Comparison of ENCODE assay signal across 8 cellular contexts in the genomic region with DNA sequence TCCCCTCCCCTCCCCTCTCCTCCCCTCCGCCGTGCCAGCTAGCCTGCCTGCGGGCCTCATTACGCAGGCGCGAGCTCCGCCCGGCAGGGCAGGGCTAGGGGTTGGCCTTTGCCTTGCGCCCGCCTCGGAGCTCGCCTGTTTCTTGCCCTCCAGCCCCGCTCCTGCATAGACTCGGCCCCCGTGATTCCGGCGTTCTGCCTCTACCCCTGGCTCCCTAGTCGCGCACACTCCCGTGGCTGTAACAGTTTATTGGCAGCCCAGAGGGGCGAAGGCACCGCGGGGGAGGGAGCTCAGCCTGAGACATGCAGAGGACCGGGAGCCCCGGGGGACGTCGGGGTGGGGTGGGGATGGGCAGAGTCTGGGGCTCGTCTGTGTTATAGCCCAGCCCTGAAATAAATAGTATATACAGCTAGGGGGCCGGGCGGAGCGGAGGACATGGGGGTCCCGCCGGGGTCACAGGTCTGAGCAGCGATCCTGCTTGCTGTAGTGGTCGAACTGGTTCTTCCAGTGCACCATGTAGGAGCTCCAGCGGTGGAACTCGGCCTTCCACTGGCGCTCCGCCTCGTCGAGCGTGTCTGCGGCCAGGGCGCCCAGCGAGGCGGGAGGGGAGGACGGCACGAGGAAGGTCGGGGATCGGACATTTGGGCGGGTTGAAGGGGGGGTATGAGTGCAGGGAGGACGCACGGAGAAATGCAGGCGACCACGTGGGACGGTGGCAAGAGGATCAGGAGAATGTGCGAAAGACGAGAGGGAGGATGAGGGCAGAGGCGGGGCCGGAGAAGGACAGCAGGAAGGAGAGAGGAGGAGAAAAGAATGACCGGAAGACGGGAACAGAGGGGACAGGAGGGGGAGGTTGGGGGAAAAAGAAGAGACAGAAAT. TPM values are rescaled to one million over a fixed set of nuclear protein-coding genes. Genes with fewer than 3 reads are reported as not detected.
A peak's percentile ranks its signal among the peaks of the same experiment; 100 is the strongest.
DNase-seq lines count a peak whose midpoint lies in the region; ATAC-seq and TF ChIP-seq lines count a peak whose summit lies in the region.

No MANE protein-coding gene starts in this region.

- DNase-seq in AG04450 (ENCODE audit: low read depth, low spot score): peak; percentile 85
- peak; percentile 71 for DNase-seq in NCI-H446 treated with DMSO at 0.1 percent for 48 hours (lab: John Stamatoyannopoulos, UW)
- DNase-seq in cerebellar cortex (ENCODE audit: low spot score): peak; percentile 95
- DNase-seq in kidney epithelial cell (ENCODE audit: low read depth): peak; percentile 60
- peak; percentile 83 to 88 for DNase-seq in stimulated activated CD4-positive, alpha-beta T cell treated with anti-CD3 and anti-CD28 coated beads, Interleukin-15, amount 100 ng/mL, for 1 hour (ENCODE audit: low read depth in 1 of 2, low spot score in 1 of 2)

- H3K9me3 ChIP-seq in AG04450 (ENCODE audit: control insufficient read depth, insufficient read depth, low read length): peaks cover 7% of the 10 kb centered on the region; the same call in 1 of the 2 replicates

- H3K27ac ChIP-seq in AG04450 (ENCODE audit: low read depth, low read length): peak overlapping the region; percentile 75

- POLR2A ChIA-PET in AG04450 (lab: Yijun Ruan, JAX): interaction anchor here (0.5 to 4.4 kb wide), 14 partner anchors 13 to 449 kb away, joined by 3 to 71 read pairs (median 5); partner anchors contain the start of genes EPHB4, FBXO24, LRCH4 and PLOD3

- in situ Hi-C loops in GM18951 (cut with MboI; ENCODE audit: low sequenced_read_pairs, unreplicated experiment): loop anchor here (5.0 kb wide), 1 partner anchor 162 kb away; no protein-coding TSS in a partner anchor

- TF ChIP-seq CTCF in AG04450 (IDR thresholded peaks at IDR 0.05; ENCODE audit: low read depth, low read length): no peak
- no peak for TF ChIP-seq CTCF in kidney epithelial cell (IDR thresholded peaks at IDR 0.05; ENCODE audit: insufficient read depth, low read length, poor library complexity, severe bottlenecking)

- H3K36me3 ChIP-seq in kidney epithelial cell (ENCODE audit: control insufficient read depth, insufficient read depth, low read length): peaks cover 2% of the 10 kb centered on the region

- H3K4me3 ChIP-seq in AG04450 (ENCODE audit: low read depth, low read length) (peak overlapping the region; percentile 63), kidney epithelial cell (ENCODE audit: low read depth, low read length) (peak overlapping the region; percentile 41)

- CTCF ChIA-PET in AG04450 (lab: Charles Lee): interaction anchor here (0.5 to 1.4 kb wide), 9 partner anchors 8 to 1436 kb away, joined by 3 to 13 read pairs (median 5); partner anchors contain the start of genes PLOD3, POP7 and ZNHIT1

- ATAC-seq in HG03175 (IDR thresholded peaks at IDR 0.05; ENCODE audit: unreplicated experiment): peak; percentile 67
- ATAC-seq in activated CD4-positive, CD25-positive, alpha-beta regulatory T cell treated with anti-CD3 and anti-CD28 coated beads, Interleukin-2, amount 50 U/mL, for 24 hours: peak; percentile 92 to 93

- peak; percentile 84 for TF ChIP-seq POLR2A in GM18951 (IDR thresholded peaks at IDR 0.05; ENCODE audit: extremely low read depth, insufficient read depth, insufficient read length)

- H3K27me3 ChIP-seq in AG04450 (ENCODE audit: control insufficient read depth, insufficient read depth, low read length) (peaks cover 2% of the 10 kb centered on the region), kidney epithelial cell (ENCODE audit: control insufficient read depth, insufficient read depth, low read length) (peaks cover 5% of the 10 kb centered on the region)

RNA-seq across cellular contexts. Expression of gene UFSP1, which starts 0.5 kb away (rescaled TPM):
- polyA plus RNA-seq in AG04450 (2011; rRNA removed): 0.48 and 1.3 TPM in 2 replicates
- 1.7 and 2.8 TPM in 2 replicates for polyA minus RNA-seq in AG04450 (2011; rRNA and poly(A)+ RNA removed)
- 1.6 and 4.3 TPM in 2 replicates for total RNA-seq in kidney epithelial cell

RNA-seq across cellular contexts. Expression of gene ACHE, which starts 5.7 kb away (rescaled TPM):
- 0.24 and 0.35 TPM in 2 replicates for polyA plus RNA-seq in AG04450 (2011; rRNA removed)
- polyA minus RNA-seq in AG04450 (2011; rRNA and poly(A)+ RNA removed): 0.26 and 0.55 TPM in 2 replicates
- total RNA-seq in kidney epithelial cell: 1.3 and 6.4 TPM in 2 replicates

RNA-seq across cellular contexts. Expression of gene SRRT, which starts 15.1 kb away (rescaled TPM):
- polyA plus RNA-seq in AG04450 (2011; rRNA removed): 42.4 and 51.8 TPM in 2 replicates
- 56.1 and 67.0 TPM in 2 replicates for polyA minus RNA-seq in AG04450 (2011; rRNA and poly(A)+ RNA removed)
- total RNA-seq in kidney epithelial cell: 65.9 and 67.9 TPM in 2 replicates

RNA-seq across cellular contexts. Expression of gene TRIP6, which starts 22.8 kb away (rescaled TPM):
- polyA plus RNA-seq in AG04450 (2011; rRNA removed): 65.9 and 67.3 TPM in 2 replicates
- 39.1 and 45.8 TPM in 2 replicates for polyA minus RNA-seq in AG04450 (2011; rRNA and poly(A)+ RNA removed)
- 113 and 114 TPM in 2 replicates for total RNA-seq in kidney epithelial cell

RNA-seq across cellular contexts. Expression of gene SLC12A9, which starts 37.5 kb away (rescaled TPM):
- polyA plus RNA-seq in AG04450 (2011; rRNA removed): 10.8 and 11.2 TPM in 2 replicates
- polyA minus RNA-seq in AG04450 (2011; rRNA and poly(A)+ RNA removed): 16.0 and 17.3 TPM in 2 replicates
- total RNA-seq in kidney epithelial cell: 15.7 and 18.3 TPM in 2 replicates

Comparison
In these comparisons a context has a peak if more than half of its experiments do, and no peak if none do; other contexts are left out.
1. Peak in every context shown above with its lines: DNase-seq, ATAC-seq, H3K4me3 ChIP-seq and H3K27ac ChIP-seq.